In the genomic region with DNA sequence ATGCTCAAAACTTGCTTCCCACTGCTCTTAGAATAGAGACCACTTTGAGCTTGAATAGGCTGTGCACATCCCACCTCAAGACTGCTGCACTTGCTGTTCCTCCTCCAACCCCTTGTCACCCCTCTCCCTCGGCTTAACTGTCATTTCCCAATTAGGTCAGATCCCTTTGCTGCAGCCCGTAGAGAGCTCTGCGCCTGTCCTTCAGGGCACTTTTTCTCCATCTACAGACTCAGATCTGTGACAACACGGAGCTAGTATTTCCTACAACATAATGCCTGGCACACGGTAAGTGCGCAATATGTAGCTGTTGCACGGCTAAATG, we compare ENCODE assay signal across 9 cellular contexts. TPM values are rescaled to one million over a fixed set of nuclear protein-coding genes. Genes with fewer than 3 reads are reported as not detected.
DNase-seq lines count a peak whose midpoint lies in the region; ATAC-seq, FAIRE-seq and TF ChIP-seq lines count a peak whose summit lies in the region.
"Had no signal": no experiment of that assay in that cellular context is flagged by ENCODE, and none has a peak within 500 bp of the region (broad histone marks: within the 10 kb centered on the region; RNA-seq: fewer than 3 reads in every experiment).

No MANE protein-coding gene starts in this region.

- H3K36me3 Mint-ChIP-seq in WTC11: no peaks in the 10 kb centered on the region
- peaks cover 6% of the 10 kb centered on the region for H3K36me3 Mint-ChIP-seq in stimulated activated memory B cell treated with anti-CD40 and anti-IgM and Interleukin-4, amounts not matched to agents 10 μg/mL and 1 μg/mL and 100 μg/mL, for 72 hours

- no peak for TF ChIP-seq CTCF in WTC11 (IDR thresholded peaks at IDR 0.05)

- peaks cover 39% of the 10 kb centered on the region for H3K27me3 Mint-ChIP-seq in WTC11 (ENCODE audit: low read depth)
- no peaks in the 10 kb centered on the region for H3K27me3 Mint-ChIP-seq in stimulated activated memory B cell treated with anti-CD40 and anti-IgM and Interleukin-4, amounts not matched to agents 10 μg/mL and 1 μg/mL and 100 μg/mL, for 72 hours

- no peak for FAIRE-seq in frontal cortex (lab: Jason Lieb, UNC)
- FAIRE-seq: colon had no signal

- no peaks in the 10 kb centered on the region for H3K27me3 ChIP-seq in right cardiac atrium (ENCODE audit: control insufficient read depth, insufficient read depth)

- peak overlapping the region; percentile 70 for H3K4me3 ChIP-seq in right cardiac atrium (ENCODE audit: low read length)

- H3K9me3 Mint-ChIP-seq in WTC11: no peaks in the 10 kb centered on the region
- no peaks in the 10 kb centered on the region for H3K9me3 Mint-ChIP-seq in stimulated activated memory B cell treated with anti-CD40 and anti-IgM and Interleukin-4, amounts not matched to agents 10 μg/mL and 1 μg/mL and 100 μg/mL, for 72 hours

- no peak overlapping the region for H3K27ac Mint-ChIP-seq in WTC11
- peak overlapping the region; percentile 72 for H3K27ac Mint-ChIP-seq in stimulated activated memory B cell treated with anti-CD40 and anti-IgM and Interleukin-4, amounts not matched to agents 10 μg/mL and 1 μg/mL and 100 μg/mL, for 72 hours

- peak; percentile 19 for ATAC-seq in HG02973 (IDR thresholded peaks at IDR 0.05; ENCODE audit: unreplicated experiment)
- peak; percentile 51 for ATAC-seq in WTC11
- ATAC-seq in right cardiac atrium: peak; percentile 29 to 40
- peak; percentile 25 for ATAC-seq in stimulated activated memory B cell treated with anti-CD40 and anti-IgM and Interleukin-4, amounts not matched to agents 10 μg/mL and 1 μg/mL and 100 μg/mL, for 72 hours

- no peaks in the 10 kb centered on the region for H3K4me1 ChIP-seq in right cardiac atrium (ENCODE audit: control insufficient read depth, insufficient read depth, low read length)

- WGBS in right cardiac atrium: under 1% methylated on average over 7 of the region's 7 CpGs

- peak overlapping the region; percentile 71 for H3K4me3 Mint-ChIP-seq in WTC11
- H3K4me3 Mint-ChIP-seq in stimulated activated memory B cell treated with anti-CD40 and anti-IgM and Interleukin-4, amounts not matched to agents 10 μg/mL and 1 μg/mL and 100 μg/mL, for 72 hours: peak overlapping the region; percentile 72

- CTCF ChIA-PET in WTC11 (lab: Charles Lee): interaction anchor here (0.8 to 3.1 kb wide), 12 partner anchors 8 to 218 kb away, joined by 3 to 24 read pairs (median 5); no protein-coding TSS in a partner anchor

- DNase-seq in NCI-H526 treated with DMSO at 0.1 percent for 48 hours (lab: John Stamatoyannopoulos, UW) (peak; percentile 34), NCI-H526 (lab: John Stamatoyannopoulos, UW) (no peak), WTC11 (ENCODE audit: low spot score) (peak; percentile 27), right cardiac atrium (no peak), frontal cortex (ENCODE audit: low spot score in 2 of 2) (no peak), GDM1 (lab: John Stamatoyannopoulos, UW) (no peak)

- H3K9me3 ChIP-seq in right cardiac atrium (ENCODE audit: control insufficient read depth, low read length): no peaks in the 10 kb centered on the region

- intact Hi-C loops in right cardiac atrium (cut with DNase I): loop anchor here in 1 of 4 donors (10.0 kb wide), 1 partner anchor 215 kb away; no protein-coding TSS in a partner anchor

- peaks cover 15% of the 10 kb centered on the region for H3K4me1 Mint-ChIP-seq in WTC11
- H3K4me1 Mint-ChIP-seq in stimulated activated memory B cell treated with anti-CD40 and anti-IgM and Interleukin-4, amounts not matched to agents 10 μg/mL and 1 μg/mL and 100 μg/mL, for 72 hours: peaks cover 22% of the 10 kb centered on the region

- H3K27ac ChIP-seq in right cardiac atrium (ENCODE audit: low read length): peak overlapping the region; percentile 83

- POLR2A ChIA-PET in WTC11 (lab: Charles Lee): interaction anchor here (0.5 to 1.6 kb wide), 3 partner anchors 9 to 172 kb away, joined by 3 to 6 read pairs (median 5); no protein-coding TSS in a partner anchor

TF ChIP-seq in WTC11, 78 proteins besides CTCF, POLR2A, EP300 and RAD21 (continues in another document):
- TF ChIP-seq, protein P1, sequence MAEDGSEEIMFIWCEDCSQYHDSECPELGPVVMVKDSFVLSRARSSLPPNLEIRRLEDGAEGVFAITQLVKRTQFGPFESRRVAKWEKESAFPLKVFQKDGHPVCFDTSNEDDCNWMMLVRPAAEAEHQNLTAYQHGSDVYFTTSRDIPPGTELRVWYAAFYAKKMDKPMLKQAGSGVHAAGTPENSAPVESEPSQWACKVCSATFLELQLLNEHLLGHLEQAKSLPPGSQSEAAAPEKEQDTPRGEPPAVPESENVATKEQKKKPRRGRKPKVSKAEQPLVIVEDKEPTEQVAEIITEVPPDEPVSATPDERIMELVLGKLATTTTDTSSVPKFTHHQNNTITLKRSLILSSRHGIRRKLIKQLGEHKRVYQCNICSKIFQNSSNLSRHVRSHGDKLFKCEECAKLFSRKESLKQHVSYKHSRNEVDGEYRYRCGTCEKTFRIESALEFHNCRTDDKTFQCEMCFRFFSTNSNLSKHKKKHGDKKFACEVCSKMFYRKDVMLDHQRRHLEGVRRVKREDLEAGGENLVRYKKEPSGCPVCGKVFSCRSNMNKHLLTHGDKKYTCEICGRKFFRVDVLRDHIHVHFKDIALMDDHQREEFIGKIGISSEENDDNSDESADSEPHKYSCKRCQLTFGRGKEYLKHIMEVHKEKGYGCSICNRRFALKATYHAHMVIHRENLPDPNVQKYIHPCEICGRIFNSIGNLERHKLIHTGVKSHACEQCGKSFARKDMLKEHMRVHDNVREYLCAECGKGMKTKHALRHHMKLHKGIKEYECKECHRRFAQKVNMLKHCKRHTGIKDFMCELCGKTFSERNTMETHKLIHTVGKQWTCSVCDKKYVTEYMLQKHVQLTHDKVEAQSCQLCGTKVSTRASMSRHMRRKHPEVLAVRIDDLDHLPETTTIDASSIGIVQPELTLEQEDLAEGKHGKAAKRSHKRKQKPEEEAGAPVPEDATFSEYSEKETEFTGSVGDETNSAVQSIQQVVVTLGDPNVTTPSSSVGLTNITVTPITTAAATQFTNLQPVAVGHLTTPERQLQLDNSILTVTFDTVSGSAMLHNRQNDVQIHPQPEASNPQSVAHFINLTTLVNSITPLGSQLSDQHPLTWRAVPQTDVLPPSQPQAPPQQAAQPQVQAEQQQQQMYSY (CRISPR knock-in tag; IDR thresholded peaks at IDR 0.05): no peak
- TF ChIP-seq EMX1 (CRISPR knock-in tag; IDR thresholded peaks at IDR 0.05): no peak
- no peak for TF ChIP-seq SMAD4 (CRISPR knock-in tag; IDR thresholded peaks at IDR 0.05)
- TF ChIP-seq TCF7 (CRISPR knock-in tag; IDR thresholded peaks at IDR 0.05; ENCODE audit: low read depth): no peak
- TF ChIP-seq, protein P2, sequence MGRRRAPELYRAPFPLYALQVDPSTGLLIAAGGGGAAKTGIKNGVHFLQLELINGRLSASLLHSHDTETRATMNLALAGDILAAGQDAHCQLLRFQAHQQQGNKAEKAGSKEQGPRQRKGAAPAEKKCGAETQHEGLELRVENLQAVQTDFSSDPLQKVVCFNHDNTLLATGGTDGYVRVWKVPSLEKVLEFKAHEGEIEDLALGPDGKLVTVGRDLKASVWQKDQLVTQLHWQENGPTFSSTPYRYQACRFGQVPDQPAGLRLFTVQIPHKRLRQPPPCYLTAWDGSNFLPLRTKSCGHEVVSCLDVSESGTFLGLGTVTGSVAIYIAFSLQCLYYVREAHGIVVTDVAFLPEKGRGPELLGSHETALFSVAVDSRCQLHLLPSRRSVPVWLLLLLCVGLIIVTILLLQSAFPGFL (CRISPR knock-in tag; IDR thresholded peaks at IDR 0.05; ENCODE audit: borderline replicate concordance): no peak
- TF ChIP-seq IRF1 (CRISPR knock-in tag; IDR thresholded peaks at IDR 0.05): no peak
- TF ChIP-seq, protein P3, sequence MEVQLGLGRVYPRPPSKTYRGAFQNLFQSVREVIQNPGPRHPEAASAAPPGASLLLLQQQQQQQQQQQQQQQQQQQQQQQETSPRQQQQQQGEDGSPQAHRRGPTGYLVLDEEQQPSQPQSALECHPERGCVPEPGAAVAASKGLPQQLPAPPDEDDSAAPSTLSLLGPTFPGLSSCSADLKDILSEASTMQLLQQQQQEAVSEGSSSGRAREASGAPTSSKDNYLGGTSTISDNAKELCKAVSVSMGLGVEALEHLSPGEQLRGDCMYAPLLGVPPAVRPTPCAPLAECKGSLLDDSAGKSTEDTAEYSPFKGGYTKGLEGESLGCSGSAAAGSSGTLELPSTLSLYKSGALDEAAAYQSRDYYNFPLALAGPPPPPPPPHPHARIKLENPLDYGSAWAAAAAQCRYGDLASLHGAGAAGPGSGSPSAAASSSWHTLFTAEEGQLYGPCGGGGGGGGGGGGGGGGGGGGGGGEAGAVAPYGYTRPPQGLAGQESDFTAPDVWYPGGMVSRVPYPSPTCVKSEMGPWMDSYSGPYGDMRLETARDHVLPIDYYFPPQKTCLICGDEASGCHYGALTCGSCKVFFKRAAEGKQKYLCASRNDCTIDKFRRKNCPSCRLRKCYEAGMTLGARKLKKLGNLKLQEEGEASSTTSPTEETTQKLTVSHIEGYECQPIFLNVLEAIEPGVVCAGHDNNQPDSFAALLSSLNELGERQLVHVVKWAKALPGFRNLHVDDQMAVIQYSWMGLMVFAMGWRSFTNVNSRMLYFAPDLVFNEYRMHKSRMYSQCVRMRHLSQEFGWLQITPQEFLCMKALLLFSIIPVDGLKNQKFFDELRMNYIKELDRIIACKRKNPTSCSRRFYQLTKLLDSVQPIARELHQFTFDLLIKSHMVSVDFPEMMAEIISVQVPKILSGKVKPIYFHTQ (CRISPR knock-in tag; IDR thresholded peaks at IDR 0.05): no peak

RNA-seq across cellular contexts. Expression of gene HABP4, which starts 0.5 kb away (rescaled TPM):
- total RNA-seq in WTC11 (2021) (9.8 to 11.0 TPM (median 10.1 TPM) in 3 replicates), right cardiac atrium (10 to 100 TPM; 17.1 to 21.7 (median 18.5) TPM), frontal cortex (13.9 TPM)
- polyA plus RNA-seq in right cardiac atrium: 19.6 TPM

RNA-seq across cellular contexts. Expression of gene ZNF367, which starts 31.3 kb away (rescaled TPM):
- total RNA-seq in WTC11 (2021) (6.3 to 7.5 TPM (median 7.4 TPM) in 3 replicates), right cardiac atrium (1 to 10 TPM; 1.3 to 1.7 (median 1.5) TPM), frontal cortex (4.1 TPM)
- polyA plus RNA-seq in right cardiac atrium: 0.86 TPM

Comparison
In these comparisons a context has a peak if more than half of its experiments do, and no peak if none do; other contexts are left out.
1. DNase-seq: peak in NCI-H526 treated with DMSO at 0.1 percent for 48 hours (single experiment) and WTC11 (single experiment); none in NCI-H526 (0 of 2), right cardiac atrium (0 of 3), frontal cortex (0 of 2) and GDM1 (single experiment).
2. Peak in every context shown above with its lines, with median percentiles within 50 percentile points of each other: ATAC-seq.